21 cellular contexts compared by ENCODE assay signal in genomic region chr3:79602385-79602784, GRCh38.
DNase-seq lines count a peak whose midpoint lies in the region; ATAC-seq and TF ChIP-seq lines count a peak whose summit lies in the region.
"Had no signal": no experiment of that assay in that cellular context is flagged by ENCODE, and none has a peak within 500 bp of the region (broad histone marks: within the 10 kb centered on the region; RNA-seq: fewer than 3 reads in every experiment).

No MANE protein-coding gene starts in this region.

- no peak overlapping the region for H2BK15ac ChIP-seq in mesendoderm (replicated peaks; ENCODE audit: low read depth)

- no peaks in the 10 kb centered on the region for H3F3A ChIP-seq in GM23338 (replicated peaks; ENCODE audit: low read depth)

- H3K27me3 ChIP-seq in mesendoderm (ENCODE audit: insufficient read depth, low read length, poor library complexity) (no peaks in the 10 kb centered on the region), GM23338 (ENCODE audit: insufficient read depth) (no peaks in the 10 kb centered on the region)
- H3K27me3 ChIP-seq: BE2C; BLaER1 treated with 17β-estradiol and CSF1 and Interleukin-3, amounts not matched to agents 10 nM and 100 nM had no signal

- H4K20me1 ChIP-seq in GM23338 (replicated peaks; ENCODE audit: insufficient read depth) = no peaks in the 10 kb centered on the region
- H4K20me1 ChIP-seq: BLaER1 treated with 17β-estradiol and CSF1 and Interleukin-3, amounts not matched to agents 10 nM and 100 nM had no signal

- no peak overlapping the region for H3K18ac ChIP-seq in mesendoderm (ENCODE audit: low read length)

- no peak overlapping the region for H3K4ac ChIP-seq in mesendoderm (ENCODE audit: low read depth, low read length)

- H3K23ac ChIP-seq in mesendoderm (ENCODE audit: low read length) = no peak overlapping the region

- no peaks in the 10 kb centered on the region for H3K9me2 ChIP-seq in GM23338 (ENCODE audit: insufficient read depth)

- H3K36me3 ChIP-seq in mesendoderm (ENCODE audit: control insufficient read depth, insufficient read depth, low read length) (no peaks in the 10 kb centered on the region), GM23338 (ENCODE audit: insufficient read depth) (no peaks in the 10 kb centered on the region)
- H3K36me3 ChIP-seq: BE2C; BLaER1 treated with 17β-estradiol and CSF1 and Interleukin-3, amounts not matched to agents 10 nM and 100 nM; HAP-1 had no signal

- H4K5ac ChIP-seq in mesendoderm (ENCODE audit: low read length) = no peak overlapping the region

- H3K27me3 Mint-ChIP-seq in GM23338 (ENCODE audit: insufficient read depth, low read depth, poor library complexity) = no peaks in the 10 kb centered on the region
- H3K27me3 Mint-ChIP-seq: CD4-positive, alpha-beta memory T cell had no signal

- H3K4me2 ChIP-seq in mesendoderm (ENCODE audit: low read length) (no peak overlapping the region), GM23338 (no peak overlapping the region)
- H3K4me2 ChIP-seq: A549; BLaER1 treated with 17β-estradiol and CSF1 and Interleukin-3, amounts not matched to agents 10 nM and 100 nM had no signal

- H4K8ac ChIP-seq in mesendoderm (ENCODE audit: low read depth, low read length) = no peak overlapping the region

- H3K56ac ChIP-seq in mesendoderm (ENCODE audit: low read length) = no peak overlapping the region

- H3K36me3 Mint-ChIP-seq in GM23338 (ENCODE audit: low read depth) = no peaks in the 10 kb centered on the region
- H3K36me3 Mint-ChIP-seq: CD14-positive monocyte; CD4-positive, alpha-beta memory T cell had no signal

- DNase-seq in NCI-H2227 (lab: John Stamatoyannopoulos, UW; ENCODE audit: unreplicated experiment) = peak; percentile 62
- DNase-seq in SK-N-DZ (ENCODE audit: low spot score) = peak; percentile 71
- DNase-seq in mesendoderm = peak; percentile 34
- DNase-seq in GM23338 (ENCODE audit: low spot score) = no peak
- no peak for DNase-seq in nucleus accumbens (lab: John Stamatoyannopoulos, UW)
- no peak for DNase-seq in NCI-H2107 treated with DMSO at 0.1 percent for 48 hours (lab: John Stamatoyannopoulos, UW; ENCODE audit: unreplicated experiment)
- DNase-seq: 8988T; ACHN; AML-193; BE2C; Calu3; CD4-positive, alpha-beta memory T cell; COR-L47; DMS79 treated with DMSO at 0.1 percent for 48 hours; GF-D8; GOT3; HFFc6 had no signal

- no peaks in the 10 kb centered on the region for H3K79me1 ChIP-seq in mesendoderm (ENCODE audit: low read length)

- H3K27ac ChIP-seq in mesendoderm (ENCODE audit: low read depth, low read length) (no peak overlapping the region), GM23338 (ENCODE audit: low read depth) (no peak overlapping the region)
- H3K27ac ChIP-seq: A549; BLaER1 treated with 17β-estradiol and CSF1 and Interleukin-3, amounts not matched to agents 10 nM and 100 nM had no signal

- H3K79me2 ChIP-seq in mesendoderm (ENCODE audit: control insufficient read depth, insufficient read depth, low read length) (no peaks in the 10 kb centered on the region), GM23338 (replicated peaks; ENCODE audit: insufficient read depth) (no peaks in the 10 kb centered on the region)

- H3K4me3 Mint-ChIP-seq in GM23338 = no peak overlapping the region
- H3K4me3 Mint-ChIP-seq: CD14-positive monocyte; CD4-positive, alpha-beta memory T cell; HFFc6 had no signal

- no peak overlapping the region for H2BK5ac ChIP-seq in mesendoderm (ENCODE audit: low read length)

- H3K4me3 ChIP-seq in mesendoderm (ENCODE audit: low read length) (no peak overlapping the region), GM23338 (no peak overlapping the region)
- H3K4me3 ChIP-seq: A549; BLaER1 treated with 17β-estradiol and CSF1 and Interleukin-3, amounts not matched to agents 10 nM and 100 nM; HAP-1 had no signal

- ATAC-seq in GM23338 = no peak
- ATAC-seq: A549 had no signal

- peaks cover 21% of the 10 kb centered on the region for H3K4me1 Mint-ChIP-seq in GM23338
- H3K4me1 Mint-ChIP-seq: CD14-positive monocyte; CD4-positive, alpha-beta memory T cell had no signal

- H2AFZ ChIP-seq in GM23338 = no peak overlapping the region

- H3K27ac Mint-ChIP-seq in GM23338 = no peak overlapping the region
- H3K27ac Mint-ChIP-seq: CD14-positive monocyte; CD4-positive, alpha-beta memory T cell; HFFc6 had no signal

- no peak overlapping the region for H3K9ac ChIP-seq in mesendoderm (ENCODE audit: low read length)
- H3K9ac ChIP-seq: BLaER1 treated with 17β-estradiol and CSF1 and Interleukin-3, amounts not matched to agents 10 nM and 100 nM had no signal

- TF ChIP-seq CTCF in GM23338 (conservative IDR thresholded peaks at IDR 0.05; ENCODE audit: low read depth in 2 of 2) = no peak

- H2AK5ac ChIP-seq in mesendoderm (ENCODE audit: low read length) = no peak overlapping the region

- no peak overlapping the region for H2BK120ac ChIP-seq in mesendoderm (ENCODE audit: low read depth, low read length)

- H3K9me3 Mint-ChIP-seq in GM23338 = no peaks in the 10 kb centered on the region

- H3K4me1 ChIP-seq in mesendoderm (ENCODE audit: control insufficient read depth, low read depth, low read length) (no peaks in the 10 kb centered on the region), GM23338 (ENCODE audit: insufficient read depth) (peaks cover 12% of the 10 kb centered on the region)
- H3K4me1 ChIP-seq: A549; BLaER1 treated with 17β-estradiol and CSF1 and Interleukin-3, amounts not matched to agents 10 nM and 100 nM had no signal

TF ChIP-seq in GM23338, 12 proteins besides CTCF, POLR2A, EP300 and RAD21:
- TF ChIP-seq EZH2phosphoT487 (IDR thresholded peaks at IDR 0.05; ENCODE audit: unreplicated experiment) = no peak
TF ChIP-seq in GM23338: peak in this region for 0.

Comparison
In these comparisons a context has a peak if more than half of its experiments do, and no peak if none do; other contexts are left out.
1. DNase-seq: peak in NCI-H2227 (single experiment), SK-N-DZ (single experiment) and mesendoderm (single experiment); none in GM23338 (single experiment), nucleus accumbens (0 of 56) and NCI-H2107 treated with DMSO at 0.1 percent for 48 hours (single experiment).